In genomic region chr11:99446400-99446799, GRCh38 we compare ENCODE assay signal across 6 cellular contexts.
"Had no signal": no experiment of that assay in that cellular context is flagged by ENCODE, and none has a peak within 500 bp of the region (broad histone marks: within the 10 kb centered on the region; RNA-seq: fewer than 3 reads in every experiment).

No MANE protein-coding gene starts in this region.

- FAIRE-seq: H1, H54 had no signal

- H3K4me1 Mint-ChIP-seq: H9, IgD-negative memory B cell had no signal

- H3K36me3 Mint-ChIP-seq: IgD-negative memory B cell had no signal

- H3K9me3 Mint-ChIP-seq: H9 had no signal

- H3K27me3 Mint-ChIP-seq: IgD-negative memory B cell had no signal

- H3K27ac Mint-ChIP-seq: H9, IgD-negative memory B cell had no signal

- H3K4me3 Mint-ChIP-seq: H9, IgD-negative memory B cell had no signal

- DNase-seq: H9, HCEC 1CT, KG1 had no signal
